ENCODE assay signal across 23 cellular contexts in genomic region chr17:33266116-33266515, GRCh38. TPM values are rescaled to one million over a fixed set of nuclear protein-coding genes. Genes with fewer than 3 reads are reported as not detected.
"Had no signal": no experiment of that assay in that cellular context is flagged by ENCODE, and none has a peak within 500 bp of the region (broad histone marks: within the 10 kb centered on the region; RNA-seq: fewer than 3 reads in every experiment).

No MANE protein-coding gene starts in this region.

- H3K27me3 ChIP-seq: upper lobe of right lung had no signal

- H3K4me1 ChIP-seq: lower lobe of right lung, sigmoid colon, spleen, upper lobe of right lung had no signal

- H3K9me3 ChIP-seq: lower lobe of right lung, sigmoid colon, spleen, thoracic aorta, upper lobe of right lung had no signal

- H3K27ac ChIP-seq: coronary artery, lower lobe of right lung, sigmoid colon, spleen, thoracic aorta, upper lobe of right lung had no signal

- H3K36me3 ChIP-seq: lower lobe of right lung, sigmoid colon, spleen, thoracic aorta, upper lobe of right lung had no signal

- DNase-seq: activated B cell treated with CpG ODN at 0.5 μM for 24 hours; activated CD4-positive, alpha-beta memory T cell treated with anti-CD3 and anti-CD28 coated beads for 36 hours; activated CD4-positive, alpha-beta T cell treated with anti-CD3 and anti-CD28 coated beads for 4 hours; activated effector memory CD4-positive, alpha-beta T cell treated with Interleukin-2 at 50 U/mL for 16 hours; activated naive CD4-positive, alpha-beta T cell treated with anti-CD3 and anti-CD28 coated beads for 36 hours; activated naive CD8-positive, alpha-beta T cell treated with anti-CD3 and anti-CD28 coated beads, Interleukin-2, amount 10 ng/mL, durations not matched to agents 7 days and 5 days; activated T-cell treated with anti-CD3 and anti-CD28 coated beads, Interleukin-2, amount 50 U/mL, for 72 hours; amniotic stem cell; foreskin melanocyte; lower lobe of right lung; mesendoderm; naive B cell; occipital lobe; sigmoid colon; spleen; stimulated activated CD4-positive, alpha-beta T cell treated with anti-CD3 and anti-CD28 coated beads, Interleukin-4, amount 100 ng/mL, for 24 hours; stimulated activated naive CD4-positive, alpha-beta T cell treated with Interleukin-2 at 50 U/mL for 16 hours; T1000; upper lobe of right lung had no signal

- ATAC-seq: activated T-cell treated with anti-CD3 and anti-CD28 coated beads, Interleukin-2, amount 50 U/mL, for 72 hours; left lobe of liver; lower lobe of right lung; upper lobe of right lung had no signal

- H3K4me3 ChIP-seq: coronary artery, lower lobe of right lung, sigmoid colon, spleen, thoracic aorta, upper lobe of right lung had no signal

RNA-seq across cellular contexts. Expression of gene ASIC2, which starts 27.0 kb away (rescaled TPM):
- total RNA-seq: activated B cell treated with CpG ODN at 0.5 μM for 24 hours; activated CD4-positive, alpha-beta memory T cell treated with anti-CD3 and anti-CD28 coated beads for 36 hours; activated naive CD4-positive, alpha-beta T cell treated with anti-CD3 and anti-CD28 coated beads for 36 hours; activated naive CD8-positive, alpha-beta T cell treated with anti-CD3 and anti-CD28 coated beads, Interleukin-2, amount 10 ng/mL, durations not matched to agents 7 days and 5 days; activated T-cell treated with anti-CD3 and anti-CD28 coated beads, Interleukin-2, amount 50 U/mL, for 72 hours; bronchial epithelial cell; left lobe of liver; lower lobe of right lung; spleen; upper lobe of right lung had no signal
- polyA plus RNA-seq: spleen had no signal
